In genomic region chr9:107147134-107147533, GRCh38 we compare ENCODE assay signal across 25 cellular contexts.
"Had no signal": no experiment of that assay in that cellular context is flagged by ENCODE, and none has a peak within 500 bp of the region (broad histone marks: within the 10 kb centered on the region; RNA-seq: fewer than 3 reads in every experiment).

No MANE protein-coding gene starts in this region.

- H3K9me3 ChIP-seq: SJSA1 had no signal

- H3K4me1 ChIP-seq: SJSA1 had no signal

- ATAC-seq: activated naive CD4-positive, alpha-beta T cell treated with anti-CD3 and anti-CD28 coated beads, Interleukin-2, amount 50 U/mL, for 72 hours; activated naive CD8-positive, alpha-beta T cell treated with anti-CD3 and anti-CD28 coated beads, Interleukin-2, amount 50 U/mL, for 24 hours; activated T-cell treated with anti-CD3 and anti-CD28 coated beads, Interleukin-2, amount 50 U/mL, for 4 hours; Panc1 had no signal

- H3K27ac ChIP-seq: RWPE1, SJSA1 had no signal

- DNase-seq: activated B cell treated with CpG ODN at 0.5 μM for 24 hours; activated CD4-positive, alpha-beta memory T cell treated with anti-CD3 and anti-CD28 coated beads for 36 hours; activated CD4-positive, alpha-beta T cell treated with anti-CD3 and anti-CD28 coated beads, Interleukin-2, amount 10 ng/mL, durations not matched to agents 7 days and 5 days; activated CD8-positive, alpha-beta memory T cell treated with anti-CD3 and anti-CD28 coated beads for 24 hours; activated effector memory CD4-positive, alpha-beta T cell treated with anti-CD3 and anti-CD28 coated beads, Interleukin-2, amount 50 U/mL, for 16 hours; activated naive CD4-positive, alpha-beta T cell treated with Interleukin-2 at 50 U/mL for 16 hours; activated naive CD8-positive, alpha-beta T cell treated with anti-CD3 and anti-CD28 coated beads, Interleukin-2, amount 50 U/mL, for 24 hours; activated T-cell treated with anti-CD3 and anti-CD28 coated beads, Interleukin-2, amount 50 U/mL, for 4 hours; amniotic stem cell; KG1; NCI-H1048; NCI-H146; NCI-H187 treated with DMSO at 0.1 percent for 48 hours; NCI-H2081 treated with DMSO at 0.1 percent for 48 hours; NCI-H446 treated with DMSO at 0.1 percent for 48 hours; NCI-H774; NK-92 treated with Interleukin-12 subunit alpha and Interleukin-12 subunit beta, amount 100 ng/mL, for 24 hours; OCI-M1; Right ventricle myocardium superior; T-helper 2 cell; T1000 had no signal

- H3K4me3 ChIP-seq: SJSA1 had no signal

- H3K36me3 ChIP-seq: SJSA1 had no signal

- H3K27me3 ChIP-seq: SJSA1 had no signal
